ENCODE assay signal across 8 cellular contexts in the genomic region with DNA sequence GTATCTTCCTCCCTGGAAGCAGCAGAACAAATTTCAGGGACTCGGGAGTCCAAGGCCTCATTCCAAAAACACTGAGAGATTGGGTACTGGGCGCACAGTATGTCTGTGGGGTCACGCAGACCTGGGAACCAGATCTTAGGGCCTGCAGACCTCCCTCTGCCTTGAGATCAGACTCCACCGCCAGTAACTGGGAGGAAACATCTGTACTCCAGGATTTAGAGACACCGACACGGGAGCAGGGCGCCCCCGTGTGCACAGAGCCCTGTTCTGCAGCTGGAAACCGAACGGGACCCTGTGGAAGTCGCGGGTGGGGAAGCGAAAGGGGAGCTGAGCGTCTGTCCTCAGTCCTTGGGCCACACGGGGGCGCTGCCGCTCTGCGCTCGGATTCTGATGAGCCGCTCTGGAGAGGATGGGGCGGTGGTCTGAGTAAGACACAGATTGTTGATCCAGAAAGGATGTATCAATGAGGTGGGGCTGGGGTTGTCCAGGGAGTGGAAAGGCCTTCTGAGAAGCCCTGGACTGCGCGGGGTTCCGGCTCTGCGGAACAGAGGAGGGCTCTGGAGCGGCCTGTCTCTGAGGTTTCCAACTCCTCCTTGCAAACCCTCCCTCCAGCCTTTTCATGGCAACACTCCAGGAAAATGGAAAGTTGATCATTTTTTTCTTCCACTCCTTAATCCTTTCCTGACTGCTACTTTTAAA. TPM values are rescaled to one million over a fixed set of nuclear protein-coding genes. Genes with fewer than 3 reads are reported as not detected.
DNase-seq lines count a peak whose midpoint lies in the region; ATAC-seq and TF ChIP-seq lines count a peak whose summit lies in the region.
"Not testable (repeated sequence)": the region's sequence is repeated elsewhere in the genome, so short reads cannot be mapped to it uniquely, and the experiment has no call there.

No MANE protein-coding gene starts in this region.

- not testable (repeated sequence) for H4K91ac ChIP-seq in IMR-90 (ENCODE audit: insufficient read depth, low read depth, low read length)

- 0% methylated on average over 3 of the region's 26 CpGs; no CpG with 5 or more reads in 1 of the 2 experiments for WGBS in IMR-90 (ENCODE audit: extremely low coverage in 2 of 2, insufficient read length in 1 of 2), 2 experiments
- 6 to 9% (median 7%) methylated on average over 25 to 26 of the region's 26 CpGs for WGBS in psoas muscle, 3 donors
- 8% methylated on average over 19 of the region's 26 CpGs for WGBS in suprapubic skin

- TF ChIP-seq CTCF in IMR-90 (conservative IDR thresholded peaks at IDR 0.05; ENCODE audit: low read depth, low read length) = peak; percentile 94
- TF ChIP-seq CTCF in psoas muscle (IDR thresholded peaks at IDR 0.05) = peak; percentile 53
- peak; percentile 71 to 77 for TF ChIP-seq CTCF in suprapubic skin (IDR thresholded peaks at IDR 0.05)

- POLR2A ChIA-PET in IMR-90 (lab: Charles Lee; ENCODE audit: unreplicated experiment) = interaction anchor here (0.6 kb wide), 1 partner anchor 229 kb away, joined by 3 read pairs; no protein-coding TSS in a partner anchor

- H3K27me3 ChIP-seq in IMR-90 (ENCODE audit: control insufficient read depth, insufficient read depth, low read length) (peaks cover 76% of the 10 kb centered on the region), psoas muscle (ENCODE audit: insufficient read depth in 3 of 3, low read length in 2 of 3) (peaks cover 0 to 92% (median 22%) of the 10 kb centered on the region in 3 donors), suprapubic skin (peaks cover 93% of the 10 kb centered on the region)

- H3K56ac ChIP-seq in IMR-90 (ENCODE audit: extremely low read depth, insufficient read depth, low read length) = not testable (repeated sequence)

- not testable (repeated sequence) for H3K4me1 ChIP-seq in IMR-90 (ENCODE audit: control insufficient read depth, insufficient read depth, low read length); psoas muscle
- peaks cover 28% of the 10 kb centered on the region for H3K4me1 ChIP-seq in suprapubic skin

- H4K20me1 ChIP-seq in IMR-90 (ENCODE audit: insufficient read depth, low read length) = not testable (repeated sequence)

- not testable (repeated sequence) for H2AK5ac ChIP-seq in IMR-90 (ENCODE audit: low read depth, low read length)

- not testable (repeated sequence) for H3K79me1 ChIP-seq in IMR-90 (ENCODE audit: low read depth in 1 of 2, low read length in 2 of 2)

- not testable (repeated sequence) for H3K27ac ChIP-seq in IMR-90 (ENCODE audit: insufficient read depth, low read length); psoas muscle; suprapubic skin

- H2AK9ac ChIP-seq in IMR-90 (replicated peaks; ENCODE audit: low read depth, low read length, poor library complexity) = peak overlapping the region; percentile 44

- not testable (repeated sequence) for H3K9ac ChIP-seq in IMR-90 (ENCODE audit: low read depth, low read length)

- DNase-seq in EH (ENCODE audit: low read depth) = peak; percentile 77
- DNase-seq in IMR-90 = peak; percentile 82
- DNase-seq in NK-92 treated with Interleukin-12 subunit alpha and Interleukin-12 subunit beta, amount 100 ng/mL, for 24 hours (lab: John Stamatoyannopoulos, UW) = peak; percentile 61
- DNase-seq in activated CD4-positive, alpha-beta T cell treated with anti-CD3 and anti-CD28 coated beads for 48 hours = peak; percentile 91
- DNase-seq in brain pericyte (ENCODE audit: low read depth, low spot score) = peak; percentile 26
- peak; percentile 87 for DNase-seq in hepatic stellate cell (ENCODE audit: low spot score)
- peak; percentile 80 to 90 for DNase-seq in psoas muscle
- DNase-seq in suprapubic skin (ENCODE audit: low spot score in 2 of 2) = peak; percentile 88 to 94

- BruUV-seq in IMR-90 (replicated peaks; lab: Mats Ljungman, UMichigan) = not testable (repeated sequence)

- not testable (repeated sequence) for H3K9me1 ChIP-seq in IMR-90 (ENCODE audit: insufficient read depth, low read length)

- not testable (repeated sequence) for H2BK20ac ChIP-seq in IMR-90 (ENCODE audit: low read depth, low read length)

- ATAC-seq in IMR-90 (ENCODE audit: low read depth) (peak; percentile 97), psoas muscle (peak in 3 of 4 donors; percentile 69 to 74 (median 71))

- not testable (repeated sequence) for H3K4ac ChIP-seq in IMR-90 (ENCODE audit: low read depth, low read length)

- H3K36me3 ChIP-seq in IMR-90 (ENCODE audit: control insufficient read depth, insufficient read depth, low read length); psoas muscle (ENCODE audit: insufficient read depth in 1 of 2, low read depth in 1 of 2); suprapubic skin: not testable (repeated sequence)

- not testable (repeated sequence) for H3K18ac ChIP-seq in IMR-90 (ENCODE audit: low read depth, low read length)

- H2AFZ ChIP-seq in IMR-90 (replicated peaks; ENCODE audit: low read length, poor library complexity) = peak overlapping the region; percentile 40

- TF ChIP-seq RAD21 in IMR-90 (IDR thresholded peaks at IDR 0.05; ENCODE audit: low read length) = peak; percentile 67

- CTCF ChIA-PET in IMR-90 (lab: Yijun Ruan, JAX) = interaction anchor here (0.6 to 1.8 kb wide), 7 partner anchors 10 to 40 kb away, joined by 3 to 10 read pairs (median 5); no protein-coding TSS in a partner anchor

- not testable (repeated sequence) for H4K8ac ChIP-seq in IMR-90 (ENCODE audit: low read depth in 2 of 2, low read length in 2 of 2)

- not testable (repeated sequence) for TF ChIP-seq EP300 in suprapubic skin (IDR thresholded peaks at IDR 0.05)

- H3K4me3 ChIP-seq in IMR-90 (ENCODE audit: insufficient read depth, low read depth, low read length); psoas muscle: not testable (repeated sequence)
- H3K4me3 ChIP-seq in suprapubic skin = peak overlapping the region; percentile 21

- not testable (repeated sequence) for H3K4me2 ChIP-seq in IMR-90 (ENCODE audit: low read depth, low read length)

- in situ Hi-C loops in IMR-90 (cut with MboI; ENCODE audit: low sequenced_read_pairs) = not testable (repeated sequence)

- not testable (repeated sequence) for H4K5ac ChIP-seq in IMR-90 (ENCODE audit: low read depth, low read length)

- intact Hi-C loops in IMR-90 (cut with micrococcal nuclease) = loop anchor here (2.0 kb wide), 2 partner anchors 43 to 97 kb away; no protein-coding TSS in a partner anchor
- intact Hi-C loops in psoas muscle (cut with DNase I) = not testable (repeated sequence)

- not testable (repeated sequence) for H3K9me3 ChIP-seq in IMR-90 (ENCODE audit: control insufficient read depth, insufficient read depth, low read length); psoas muscle; suprapubic skin

- not testable (repeated sequence) for H2BK15ac ChIP-seq in IMR-90 (ENCODE audit: low read depth, low read length)

- not testable (repeated sequence) for TF ChIP-seq POLR2A in IMR-90 (IDR thresholded peaks at IDR 0.05; ENCODE audit: low read depth, low read length); suprapubic skin (IDR thresholded peaks at IDR 0.05)

- H2BK120ac ChIP-seq in IMR-90 (ENCODE audit: low read depth, low read length) = not testable (repeated sequence)

- not testable (repeated sequence) for H3K14ac ChIP-seq in IMR-90 (replicated peaks; ENCODE audit: low read depth, low read length)

- H2BK5ac ChIP-seq in IMR-90 (ENCODE audit: low read depth, low read length, poor library complexity, severe bottlenecking) = not testable (repeated sequence)

- dilution Hi-C loops in IMR-90 (cut with HindIII; ENCODE audit: low sequenced_read_pairs, unreplicated experiment) = not testable (repeated sequence)

- not testable (repeated sequence) for H3K23ac ChIP-seq in IMR-90 (ENCODE audit: low read depth, low read length)

TF ChIP-seq in IMR-90, 13 proteins besides CTCF, POLR2A, EP300 and RAD21:
- peak; percentile 60 for TF ChIP-seq SMC3 (IDR thresholded peaks at IDR 0.05; ENCODE audit: low read depth, low read length)
- peak; percentile 46; the same call in 1 of the 2 replicates for TF ChIP-seq MAZ (IDR thresholded peaks at IDR 0.05; ENCODE audit: borderline replicate concordance, low read depth, low read length)
TF ChIP-seq in IMR-90: peak in this region for 2; not testable (repeated sequence) for 11.

RNA-seq across cellular contexts. Expression of a gene that starts 35.7 kb away (rescaled TPM):
- total RNA-seq in IMR-90 (2012; rRNA removed) (84.8 and 85.8 TPM in 2 replicates), psoas muscle (100 to 1,000 TPM in 1 of 4 donors, 10 to 100 TPM in 3; 85.1 to 152 (median 92.4) TPM), suprapubic skin (100 to 1,000 TPM; 496 to 771 (median 601) TPM)
- polyA plus RNA-seq in IMR-90 (2012; rRNA removed) (83.6 and 91.4 TPM in 2 replicates), psoas muscle (100 to 1,000 TPM in 1 of 3 donors, 10 to 100 TPM in 2; 75.2 to 168 (median 98.5) TPM)
- 104 and 106 TPM in 2 replicates for polyA plus RNA-seq in IMR-90 (2012; cell fraction: cytosol; rRNA removed)
- polyA plus RNA-seq in IMR-90 (2012; cell fraction: nucleus; rRNA removed; ENCODE audit: low replicate concordance) = 84.7 and 103 TPM in 2 replicates

Comparison
In these comparisons a context has a peak if more than half of its experiments do, and no peak if none do; other contexts are left out.
1. DNase-seq: peak in every context shown above with its lines; median percentile 91 in activated CD4-positive, alpha-beta T cell treated with anti-CD3 and anti-CD28 coated beads for 48 hours; 91 in suprapubic skin; 87 in hepatic stellate cell; 85 in psoas muscle; 82 in IMR-90; 77 in EH; 61 in NK-92 treated with Interleukin-12 subunit alpha and Interleukin-12 subunit beta, amount 100 ng/mL, for 24 hours; 26 in brain pericyte.